Comparison of ENCODE assay signal across 14 cellular contexts in the genomic region with DNA sequence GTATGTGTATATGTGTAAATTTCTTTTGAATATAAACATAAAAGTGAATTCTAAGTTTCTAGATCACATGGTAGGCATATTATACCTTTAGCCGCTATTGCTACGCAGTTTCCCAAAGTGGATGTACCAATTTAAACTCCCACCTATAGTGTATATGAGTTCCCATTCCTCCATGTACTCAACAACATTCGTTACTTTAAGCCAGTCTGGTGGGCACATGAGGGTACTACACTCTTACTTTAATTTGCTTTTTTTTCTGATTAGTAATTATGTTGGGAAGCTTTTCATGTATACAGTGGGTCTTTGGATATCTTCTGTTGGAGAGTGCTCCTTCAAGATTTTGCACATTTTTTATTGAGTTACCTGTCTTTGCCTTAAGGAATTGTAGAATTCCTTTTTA.
"Had no signal": no experiment of that assay in that cellular context is flagged by ENCODE, and none has a peak within 500 bp of the region (broad histone marks: within the 10 kb centered on the region; RNA-seq: fewer than 3 reads in every experiment).

No MANE protein-coding gene starts in this region.

- H3K27ac ChIP-seq: esophagus squamous epithelium, ovary, stomach had no signal

- ATAC-seq: activated CD8-positive, alpha-beta memory T cell treated with anti-CD3 and anti-CD28 coated beads, Interleukin-2, amount 10 ng/mL, durations not matched to agents 7 days and 5 days; left ventricle myocardium superior had no signal

- H3K4me1 Mint-ChIP-seq: activated CD8-positive, alpha-beta memory T cell treated with anti-CD3 and anti-CD28 coated beads, Interleukin-2, amount 10 ng/mL, durations not matched to agents 7 days and 5 days had no signal

- H3K4me3 Mint-ChIP-seq: activated CD8-positive, alpha-beta memory T cell treated with anti-CD3 and anti-CD28 coated beads, Interleukin-2, amount 10 ng/mL, durations not matched to agents 7 days and 5 days; activated T-cell treated with anti-CD3 and anti-CD28 coated beads, Interleukin-2, amount 50 U/mL, for 24 hours had no signal

- H3K4me3 ChIP-seq: esophagus squamous epithelium, ovary, stomach had no signal

- H3K36me3 Mint-ChIP-seq: activated CD8-positive, alpha-beta memory T cell treated with anti-CD3 and anti-CD28 coated beads, Interleukin-2, amount 10 ng/mL, durations not matched to agents 7 days and 5 days had no signal

- H3K27me3 ChIP-seq: esophagus squamous epithelium, ovary, stomach had no signal

- H3K27ac Mint-ChIP-seq: activated CD8-positive, alpha-beta memory T cell treated with anti-CD3 and anti-CD28 coated beads, Interleukin-2, amount 10 ng/mL, durations not matched to agents 7 days and 5 days; activated T-cell treated with anti-CD3 and anti-CD28 coated beads, Interleukin-2, amount 50 U/mL, for 24 hours had no signal

- H3K27me3 Mint-ChIP-seq: activated CD8-positive, alpha-beta memory T cell treated with anti-CD3 and anti-CD28 coated beads, Interleukin-2, amount 10 ng/mL, durations not matched to agents 7 days and 5 days; activated T-cell treated with anti-CD3 and anti-CD28 coated beads, Interleukin-2, amount 50 U/mL, for 24 hours had no signal

- H3K9me3 Mint-ChIP-seq: activated T-cell treated with anti-CD3 and anti-CD28 coated beads, Interleukin-2, amount 50 U/mL, for 24 hours had no signal

- H3K9me3 ChIP-seq: esophagus squamous epithelium, ovary, stomach had no signal

- DNase-seq: activated CD4-positive, alpha-beta T cell treated with anti-CD3 and anti-CD28 coated beads for 1 hour; activated CD4-positive, alpha-beta T cell treated with anti-CD3 and anti-CD28 coated beads, Interleukin-2, amount 50 U/mL, for 4 hours; activated CD8-positive, alpha-beta memory T cell treated with anti-CD3 and anti-CD28 coated beads, Interleukin-2, amount 10 ng/mL, durations not matched to agents 7 days and 5 days; activated naive CD4-positive, alpha-beta T cell treated with anti-CD3 and anti-CD28 coated beads, Interleukin-2, amount 50 U/mL, for 16 hours; activated T-cell treated with anti-CD3 and anti-CD28 coated beads, Interleukin-2, amount 50 U/mL, for 24 hours; esophagus squamous epithelium; foreskin fibroblast; kidney glomerular epithelial cell; left ventricle myocardium superior; mesenchymal stem cell; ovary; stimulated activated CD4-positive, alpha-beta T cell treated with anti-CD3 and anti-CD28 coated beads, Interleukin-12 subunit alpha, Interleukin-12 subunit beta, amount 100 ng/mL, for 4 hours; stimulated activated CD4-positive, alpha-beta T cell treated with anti-CD3 and anti-CD28 coated beads, Interleukin-2, amount 100 ng/mL, for 24 hours; stomach had no signal

- H3K36me3 ChIP-seq: esophagus squamous epithelium, ovary, stomach had no signal

- H3K4me1 ChIP-seq: esophagus squamous epithelium, stomach had no signal
